ENCODE assay signal across 24 cellular contexts in the genomic region with DNA sequence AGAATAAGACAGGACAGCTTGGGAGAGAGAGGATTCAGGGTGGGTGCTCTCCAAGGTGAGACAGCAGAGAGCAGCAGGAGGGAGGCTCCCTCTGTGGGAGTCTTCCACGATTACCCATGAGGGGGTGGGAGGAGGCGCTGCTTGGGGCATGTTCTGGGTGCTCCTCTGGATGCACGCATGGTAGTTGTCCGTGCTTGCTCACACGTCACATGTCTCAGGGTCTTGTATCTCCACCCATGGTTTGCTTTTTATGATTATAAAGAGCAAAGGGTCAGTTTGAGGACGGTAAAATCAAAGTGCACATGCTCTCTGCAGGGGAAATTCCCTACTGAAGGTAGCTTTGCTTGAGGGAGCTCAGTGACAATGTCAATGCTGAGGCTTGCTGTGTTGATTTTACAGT.
"Had no signal": no experiment of that assay in that cellular context is flagged by ENCODE, and none has a peak within 500 bp of the region (broad histone marks: within the 10 kb centered on the region; RNA-seq: fewer than 3 reads in every experiment).

No MANE protein-coding gene starts in this region.

- H3K27ac Mint-ChIP-seq: activated CD8-positive, alpha-beta memory T cell treated with anti-CD3 and anti-CD28 coated beads, Interleukin-2, amount 10 ng/mL, durations not matched to agents 7 days and 5 days; activated naive CD4-positive, alpha-beta T cell treated with anti-CD3 and anti-CD28 coated beads, Interleukin-2, amount 50 U/mL, for 72 hours; activated naive CD8-positive, alpha-beta T cell treated with anti-CD3 and anti-CD28 coated beads, Interleukin-2, amount 50 U/mL, for 24 hours; T-helper 17 cell had no signal

- H3K27me3 ChIP-seq: ascending aorta, body of pancreas, SJCRH30 had no signal

- H3K9me3 Mint-ChIP-seq: activated naive CD4-positive, alpha-beta T cell treated with anti-CD3 and anti-CD28 coated beads, Interleukin-2, amount 50 U/mL, for 72 hours; activated naive CD8-positive, alpha-beta T cell treated with anti-CD3 and anti-CD28 coated beads, Interleukin-2, amount 50 U/mL, for 24 hours; activated T-cell treated with anti-CD3 and anti-CD28 coated beads, Interleukin-2, amount 50 U/mL, for 4 hours had no signal

- H3K9me3 ChIP-seq: ascending aorta, body of pancreas, SJCRH30 had no signal

- H3K4me3 ChIP-seq: ascending aorta, body of pancreas, SJCRH30 had no signal

- H3K27me3 Mint-ChIP-seq: activated naive CD8-positive, alpha-beta T cell treated with anti-CD3 and anti-CD28 coated beads, Interleukin-2, amount 50 U/mL, for 24 hours had no signal

- H3K36me3 Mint-ChIP-seq: activated CD8-positive, alpha-beta memory T cell treated with anti-CD3 and anti-CD28 coated beads, Interleukin-2, amount 10 ng/mL, durations not matched to agents 7 days and 5 days; activated naive CD4-positive, alpha-beta T cell treated with anti-CD3 and anti-CD28 coated beads, Interleukin-2, amount 50 U/mL, for 72 hours had no signal

- H3K27ac ChIP-seq: ascending aorta, body of pancreas had no signal

- H3K4me1 Mint-ChIP-seq: activated naive CD8-positive, alpha-beta T cell treated with anti-CD3 and anti-CD28 coated beads, Interleukin-2, amount 50 U/mL, for 24 hours had no signal

- H3K4me3 Mint-ChIP-seq: activated CD8-positive, alpha-beta memory T cell treated with anti-CD3 and anti-CD28 coated beads, Interleukin-2, amount 10 ng/mL, durations not matched to agents 7 days and 5 days; activated naive CD8-positive, alpha-beta T cell treated with anti-CD3 and anti-CD28 coated beads, Interleukin-2, amount 50 U/mL, for 24 hours; activated T-cell treated with anti-CD3 and anti-CD28 coated beads, Interleukin-2, amount 50 U/mL, for 4 hours; T-helper 17 cell; WTC11 had no signal

- H3K36me3 ChIP-seq: ascending aorta, SJCRH30 had no signal

- DNase-seq: activated CD4-positive, alpha-beta T cell treated with anti-CD3 and anti-CD28 coated beads for 48 hours; activated CD4-positive, alpha-beta T cell treated with anti-CD3 and anti-CD28 coated beads, Interleukin-2, amount 50 U/mL, for 48 hours; activated CD4-positive, CD25-positive, alpha-beta regulatory T cell treated with anti-CD3 and anti-CD28 coated beads, Interleukin-2, amount 50 U/mL, for 72 hours; activated CD8-positive, alpha-beta memory T cell treated with anti-CD3 and anti-CD28 coated beads, Interleukin-2, amount 10 ng/mL, durations not matched to agents 7 days and 5 days; activated effector memory CD4-positive, alpha-beta T cell treated with anti-CD3 and anti-CD28 coated beads, Interleukin-2, amount 50 U/mL, for 16 hours; activated naive CD4-positive, alpha-beta T cell treated with Interleukin-2 at 50 U/mL for 16 hours; activated naive CD8-positive, alpha-beta T cell treated with anti-CD3 and anti-CD28 coated beads, Interleukin-2, amount 50 U/mL, for 24 hours; activated T-cell treated with anti-CD3 and anti-CD28 coated beads, Interleukin-2, amount 50 U/mL, for 4 hours; amniotic stem cell; body of pancreas; central memory CD4-positive, alpha-beta T cell; Kasumi-1; KBM-7; NCI-H1694; NCI-H2029; NCI-H510A; NCI-H526 treated with DMSO at 0.1 percent for 48 hours; NCI-H82; T-helper 17 cell; T-helper 9 cell had no signal
